1 cellular context compared by ENCODE assay signal in the genomic region with DNA sequence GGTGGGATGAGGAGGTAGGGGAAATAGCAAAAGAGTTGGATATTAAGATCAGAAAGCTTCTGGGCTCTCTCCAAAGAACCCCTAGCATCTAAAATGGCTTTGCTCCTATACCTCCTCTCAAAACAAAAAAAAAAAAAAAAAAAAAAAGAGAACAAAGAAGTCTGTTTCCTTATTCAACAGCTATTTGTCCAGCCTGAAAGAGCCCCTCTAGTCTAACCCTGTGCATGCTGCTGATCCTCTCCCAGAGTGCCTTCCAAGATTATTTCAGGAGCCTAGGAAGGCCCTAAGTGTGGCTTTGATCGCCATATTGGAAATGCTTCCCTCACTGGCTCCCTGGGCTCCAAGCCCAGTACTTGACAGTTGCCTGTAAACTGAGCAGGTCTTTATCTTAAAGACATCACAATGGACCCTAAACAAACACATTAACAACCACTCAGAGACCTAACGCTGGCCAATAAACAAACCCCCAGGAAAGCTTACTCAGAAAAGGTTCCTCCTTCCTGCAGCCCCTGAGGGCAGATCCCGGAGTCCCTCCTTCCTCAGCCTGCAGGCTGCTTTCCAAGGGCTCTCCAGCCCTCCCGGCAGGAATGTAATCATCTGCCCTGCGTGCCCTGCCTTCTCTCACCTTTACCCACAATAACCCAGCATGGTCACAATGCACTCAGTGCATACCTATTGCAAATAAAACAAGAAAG.
TF ChIP-seq lines count a peak whose summit lies in the region.

No MANE protein-coding gene starts in this region.

TF ChIP-seq in SK-N-SH, 30 proteins besides CTCF, POLR2A, EP300 and RAD21:
- TF ChIP-seq FOXM1 (IDR thresholded peaks at IDR 0.05; ENCODE audit: low read depth) (no peak), EZH2phosphoT487 (IDR thresholded peaks at IDR 0.05; ENCODE audit: borderline replicate concordance, low read depth) (no peak), POLR2AphosphoS5 (IDR thresholded peaks at IDR 0.05; ENCODE audit: low read depth, low read length) (no peak), JUND (IDR thresholded peaks at IDR 0.05) (no peak), TAF1 (IDR thresholded peaks at IDR 0.05; ENCODE audit: borderline replicate concordance, low read depth, low read length) (no peak), SMC3 (IDR thresholded peaks at IDR 0.05; ENCODE audit: low read depth, low read length) (no peak), RFX5 (IDR thresholded peaks at IDR 0.05; ENCODE audit: low read length) (no peak), NFIC (IDR thresholded peaks at IDR 0.05; ENCODE audit: borderline replicate concordance) (no peak), FOSL2 (IDR thresholded peaks at IDR 0.05; ENCODE audit: borderline replicate concordance, low read depth) (no peak), MEF2A (IDR thresholded peaks at IDR 0.05; ENCODE audit: borderline replicate concordance, low read depth) (no peak), MXI1 (IDR thresholded peaks at IDR 0.05; ENCODE audit: low read depth, low read length) (no peak)
- TF ChIP-seq, protein P1, sequence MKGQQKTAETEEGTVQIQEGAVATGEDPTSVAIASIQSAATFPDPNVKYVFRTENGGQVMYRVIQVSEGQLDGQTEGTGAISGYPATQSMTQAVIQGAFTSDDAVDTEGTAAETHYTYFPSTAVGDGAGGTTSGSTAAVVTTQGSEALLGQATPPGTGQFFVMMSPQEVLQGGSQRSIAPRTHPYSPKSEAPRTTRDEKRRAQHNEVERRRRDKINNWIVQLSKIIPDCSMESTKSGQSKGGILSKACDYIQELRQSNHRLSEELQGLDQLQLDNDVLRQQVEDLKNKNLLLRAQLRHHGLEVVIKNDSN (IDR thresholded peaks at IDR 0.05; ENCODE audit: borderline replicate concordance, low read depth): no peak
